In the genomic region with DNA sequence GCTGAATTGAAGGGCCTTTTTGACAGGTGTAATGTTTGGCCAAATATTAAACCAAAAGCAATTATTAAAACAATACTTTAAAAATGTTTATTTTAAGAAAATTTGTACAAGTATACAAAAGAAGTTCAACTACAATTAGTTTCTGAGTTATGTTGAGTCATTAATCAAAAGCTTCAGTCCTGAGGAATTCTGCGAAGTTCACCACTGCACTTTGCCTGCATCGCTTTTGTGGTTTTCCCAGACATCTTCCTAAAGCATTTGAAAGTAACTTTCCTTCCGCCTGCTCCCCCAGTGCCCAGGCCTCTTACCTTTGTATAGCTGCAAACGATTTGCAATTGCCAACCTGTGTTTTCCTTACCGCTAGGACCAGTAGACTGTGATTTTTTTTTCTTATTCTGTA, we compare ENCODE assay signal across 26 cellular contexts.
"Had no signal": no experiment of that assay in that cellular context is flagged by ENCODE, and none has a peak within 500 bp of the region (broad histone marks: within the 10 kb centered on the region; RNA-seq: fewer than 3 reads in every experiment).

No MANE protein-coding gene starts in this region.

- H3K27ac ChIP-seq: adrenal gland, body of pancreas, breast epithelium, KMS-11, Peyer's patch had no signal

- DNase-seq: activated CD4-positive, alpha-beta T cell treated with anti-CD3 and anti-CD28 coated beads, Interleukin-2, amount 10 ng/mL, durations not matched to agents 24 days and 14 days; activated CD4-positive, alpha-beta T cell treated with anti-CD3 and anti-CD28 coated beads, Interleukin-2, amount 50 U/mL, for 4 hours; activated CD8-positive, alpha-beta T cell treated with anti-CD3 and anti-CD28 coated beads for 36 hours; activated gamma-delta T cell treated with Interleukin-2 at 50 U/mL for 16 hours; activated naive CD4-positive, alpha-beta T cell treated with anti-CD3 and anti-CD28 coated beads for 36 hours; activated T-cell treated with anti-CD3 and anti-CD28 coated beads, Interleukin-2, amount 50 U/mL, for 24 hours; adrenal gland; aorta; body of pancreas; NCI-H1092 treated with DMSO at 0.1 percent for 48 hours; NCI-H1417; NCI-H146; NCI-H187; NCI-H2029 treated with DMSO at 0.1 percent for 48 hours; NCI-H2107; NCI-H2171; NCI-H510A; NCI-H526; NCI-H748 treated with DMSO at 0.1 percent for 48 hours; NK-92 treated with Interleukin-12 subunit alpha and Interleukin-12 subunit beta, amount 100 ng/mL, for 24 hours; PC-3; Peyer's patch; Right ventricle myocardium superior had no signal

- H3K4me1 ChIP-seq: adrenal gland, body of pancreas, breast epithelium, Peyer's patch had no signal

- H3K36me3 ChIP-seq: adrenal gland, breast epithelium, Peyer's patch had no signal

- ATAC-seq: activated CD8-positive, alpha-beta T cell treated with anti-CD3 and anti-CD28 coated beads for 36 hours; activated naive CD4-positive, alpha-beta T cell treated with anti-CD3 and anti-CD28 coated beads, Interleukin-2, amount 50 U/mL, for 72 hours; body of pancreas; PC-3 had no signal

- H3K4me3 ChIP-seq: adrenal gland, body of pancreas, breast epithelium, Peyer's patch had no signal

- H3K27me3 ChIP-seq: adrenal gland, body of pancreas, breast epithelium, Peyer's patch had no signal

- H3K9me3 ChIP-seq: body of pancreas, breast epithelium, Peyer's patch had no signal
